18 cellular contexts compared by ENCODE assay signal in genomic region chr2:159206736-159207380, GRCh38.
"Had no signal": no experiment of that assay in that cellular context is flagged by ENCODE, and none has a peak within 500 bp of the region (broad histone marks: within the 10 kb centered on the region; RNA-seq: fewer than 3 reads in every experiment).

No MANE protein-coding gene starts in this region.

- H3K9me3 ChIP-seq: adrenal gland, sigmoid colon, suprapubic skin, upper lobe of right lung had no signal

- ATAC-seq: activated CD8-positive, alpha-beta T cell treated with anti-CD3 and anti-CD28 coated beads, Interleukin-2, amount 10 ng/mL, durations not matched to agents 7 days and 5 days; SK-N-SH treated with all-trans-retinoic acid at 6 μM for 48 hours; stimulated activated naive CD8-positive, alpha-beta T cell treated with anti-CD3 and anti-CD28 coated beads, Interleukin-15, Interleukin-2, amounts not matched to agents 100 U/mL and 50 U/mL, for 24 hours; upper lobe of right lung; WTC11 had no signal

- H3K36me3 Mint-ChIP-seq: naive B cell, WTC11 had no signal

- H3K27me3 Mint-ChIP-seq: central memory CD8-positive, alpha-beta T cell; naive B cell had no signal

- H3K9me3 Mint-ChIP-seq: activated naive CD4-positive, alpha-beta T cell treated with anti-CD3 and anti-CD28 coated beads for 36 hours; central memory CD8-positive, alpha-beta T cell; naive B cell; T-helper 1 cell treated with Interleukin-12 subunit alpha and Interleukin-12 subunit beta and Interleukin-4 antibody, amounts not matched to agents 30 μg/mL and 1 μg/mL, for 36 hours; WTC11 had no signal

- H3K36me3 ChIP-seq: adrenal gland had no signal

- H3K4me1 ChIP-seq: suprapubic skin had no signal

- H3K27ac ChIP-seq: adrenal gland, suprapubic skin, upper lobe of right lung had no signal

- H3K27me3 ChIP-seq: adrenal gland, sigmoid colon, suprapubic skin, upper lobe of right lung had no signal

- H3K27ac Mint-ChIP-seq: activated CD8-positive, alpha-beta T cell treated with anti-CD3 and anti-CD28 coated beads, Interleukin-2, amount 10 ng/mL, durations not matched to agents 7 days and 5 days; activated naive CD4-positive, alpha-beta T cell treated with anti-CD3 and anti-CD28 coated beads for 36 hours; T-helper 1 cell treated with Interleukin-12 subunit alpha and Interleukin-12 subunit beta and Interleukin-4 antibody, amounts not matched to agents 30 μg/mL and 1 μg/mL, for 36 hours; WTC11 had no signal

- H3K4me3 ChIP-seq: adrenal gland, sigmoid colon, suprapubic skin, upper lobe of right lung had no signal

- DNase-seq: activated CD4-positive, alpha-beta T cell treated with anti-CD3 and anti-CD28 coated beads for 48 hours; activated CD8-positive, alpha-beta memory T cell treated with anti-CD3 and anti-CD28 coated beads, Interleukin-2, amount 50 U/mL, for 48 hours; activated CD8-positive, alpha-beta T cell treated with anti-CD3 and anti-CD28 coated beads, Interleukin-2, amount 10 ng/mL, durations not matched to agents 7 days and 5 days; activated naive CD4-positive, alpha-beta T cell treated with anti-CD3 and anti-CD28 coated beads for 36 hours; adrenal gland; dermis blood vessel endothelial cell; naive B cell; nucleus accumbens; sigmoid colon; stimulated activated CD4-positive, alpha-beta T cell treated with anti-CD3 and anti-CD28 coated beads, Interleukin-4, amount 100 ng/mL, for 1 hour; stimulated activated CD8-positive, alpha-beta memory T cell treated with anti-CD3 and anti-CD28 coated beads, Interleukin-4, amount 100 ng/mL, for 48 hours; stimulated activated naive CD8-positive, alpha-beta T cell treated with anti-CD3 and anti-CD28 coated beads, Interleukin-15, Interleukin-2, amounts not matched to agents 100 U/mL and 50 U/mL, for 24 hours; upper lobe of right lung had no signal

- H3K4me3 Mint-ChIP-seq: activated CD8-positive, alpha-beta T cell treated with anti-CD3 and anti-CD28 coated beads, Interleukin-2, amount 10 ng/mL, durations not matched to agents 7 days and 5 days; activated naive CD4-positive, alpha-beta T cell treated with anti-CD3 and anti-CD28 coated beads for 36 hours; central memory CD8-positive, alpha-beta T cell; naive B cell; T-helper 1 cell treated with Interleukin-12 subunit alpha and Interleukin-12 subunit beta and Interleukin-4 antibody, amounts not matched to agents 30 μg/mL and 1 μg/mL, for 36 hours; WTC11 had no signal
